ENCODE assay signal across 13 cellular contexts in the genomic region with DNA sequence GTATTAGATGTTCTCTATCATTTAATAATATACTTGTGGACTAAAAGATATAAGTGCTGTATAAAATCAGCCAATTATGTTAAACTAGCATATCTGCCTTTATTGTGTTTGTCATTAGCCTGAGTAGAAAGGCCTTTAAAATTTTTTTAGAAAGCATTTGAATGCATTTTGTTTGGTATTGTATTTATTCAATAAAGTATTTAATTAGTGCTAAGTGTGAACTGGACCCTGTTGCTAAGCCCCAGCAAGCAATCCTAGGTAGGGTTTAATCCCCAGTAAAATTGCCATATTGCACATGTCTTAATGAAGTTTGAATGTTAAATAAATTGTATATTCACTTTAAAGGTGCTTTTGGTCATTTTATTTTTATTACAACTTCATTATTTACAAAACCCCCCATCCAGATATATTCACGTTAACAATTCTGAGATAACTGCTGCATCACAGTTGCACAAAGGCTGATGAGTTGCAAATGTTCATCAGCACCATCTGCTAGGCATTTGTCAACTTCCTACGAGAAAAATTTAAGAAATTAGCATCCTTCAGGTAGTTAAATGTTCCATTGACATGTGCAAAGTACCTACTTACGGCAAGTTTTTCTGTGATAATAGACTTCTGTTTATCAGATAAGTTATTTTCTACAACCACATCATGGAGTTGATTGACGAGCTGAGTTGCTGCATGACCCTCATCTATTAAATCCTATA. TPM values are rescaled to one million over a fixed set of nuclear protein-coding genes. Genes with fewer than 3 reads are reported as not detected.
DNase-seq lines count a peak whose midpoint lies in the region; ATAC-seq and TF ChIP-seq lines count a peak whose summit lies in the region.
"Had no signal": no experiment of that assay in that cellular context is flagged by ENCODE, and none has a peak within 500 bp of the region (broad histone marks: within the 10 kb centered on the region; RNA-seq: fewer than 3 reads in every experiment).

No MANE protein-coding gene starts in this region.

- peaks cover 0 to 63% of the 10 kb centered on the region in 2 donors for H3K36me3 ChIP-seq in adrenal gland (replicated peaks in 1 of 2)

- peak in 1 of 2 donors; percentile 17 for TF ChIP-seq POLR2A in adrenal gland (IDR thresholded peaks at IDR 0.05)

- no peak overlapping the region for H3K27ac ChIP-seq in adrenal gland
- H3K27ac ChIP-seq: tibial nerve had no signal

- ATAC-seq in activated CD8-positive, alpha-beta T cell treated with anti-CD3 and anti-CD28 coated beads, Interleukin-2, amount 10 ng/mL, durations not matched to agents 7 days and 5 days = no peak
- ATAC-seq in natural killer cell treated with Interleukin-12 subunit alpha and Interleukin-12 subunit beta and Interleukin-15 and Interleukin-18, amount 100 ng/mL, for 72 hours = no peak
- ATAC-seq in HG02642 (IDR thresholded peaks at IDR 0.05; ENCODE audit: poor library complexity, unreplicated experiment) = no peak

- POLR2A ChIA-PET in activated CD8-positive, alpha-beta T cell treated with anti-CD3 and anti-CD28 coated beads, Interleukin-2, amount 10 ng/mL, durations not matched to agents 7 days and 5 days (lab: Charles Lee) = interaction anchor here (0.6 to 4.0 kb wide), 5 partner anchors 9 to 50 kb away, joined by 3 to 25 read pairs (median 5); no protein-coding TSS in a partner anchor

- no peaks in the 10 kb centered on the region for H3K9me3 ChIP-seq in adrenal gland (replicated peaks in 1 of 3)
- H3K9me3 ChIP-seq: tibial nerve had no signal

- 57 to 63% (median 60%) methylated on average over 4 of the region's 4 CpGs for WGBS in adrenal gland, 4 donors

- H3K4me1 ChIP-seq in adrenal gland (replicated peaks in 1 of 2) = peaks cover 15 to 43% of the 10 kb centered on the region in 2 donors

- H3K36me3 Mint-ChIP-seq in IgD-negative memory B cell (peaks cover 16% of the 10 kb centered on the region), endothelial cell (ENCODE audit: low read depth, unreplicated experiment) (peaks cover 57% of the 10 kb centered on the region)
- peaks cover 95% of the 10 kb centered on the region for H3K36me3 Mint-ChIP-seq in activated CD8-positive, alpha-beta T cell treated with anti-CD3 and anti-CD28 coated beads, Interleukin-2, amount 10 ng/mL, durations not matched to agents 7 days and 5 days (ENCODE audit: low read depth)
- peaks cover 63% of the 10 kb centered on the region for H3K36me3 Mint-ChIP-seq in natural killer cell treated with Interleukin-12 subunit alpha and Interleukin-12 subunit beta and Interleukin-15 and Interleukin-18, amount 100 ng/mL, for 72 hours

- peak; percentile 51 for DNase-seq in activated CD8-positive, alpha-beta memory T cell treated with anti-CD3 and anti-CD28 coated beads for 24 hours
- DNase-seq in activated CD8-positive, alpha-beta memory T cell treated with anti-CD3 and anti-CD28 coated beads, Interleukin-2, amount 50 U/mL, for 4 hours = no peak
- DNase-seq in activated CD8-positive, alpha-beta T cell treated with anti-CD3 and anti-CD28 coated beads, Interleukin-2, amount 10 ng/mL, durations not matched to agents 7 days and 5 days = no peak
- no peak for DNase-seq in natural killer cell treated with Interleukin-12 subunit alpha and Interleukin-12 subunit beta and Interleukin-15 and Interleukin-18, amount 100 ng/mL, for 72 hours (ENCODE audit: low spot score)
- DNase-seq in adrenal gland = no peak
- no peak for DNase-seq in endothelial cell (ENCODE audit: low spot score)
- DNase-seq: retina had no signal

- H3K27ac Mint-ChIP-seq in IgD-negative memory B cell (peak overlapping the region; percentile 80 to 96 (median 94)), endothelial cell (ENCODE audit: unreplicated experiment) (no peak overlapping the region)
- peak overlapping the region; percentile 76 for H3K27ac Mint-ChIP-seq in activated CD8-positive, alpha-beta T cell treated with anti-CD3 and anti-CD28 coated beads, Interleukin-2, amount 10 ng/mL, durations not matched to agents 7 days and 5 days
- peak overlapping the region; percentile 98 for H3K27ac Mint-ChIP-seq in natural killer cell treated with Interleukin-12 subunit alpha and Interleukin-12 subunit beta and Interleukin-15 and Interleukin-18, amount 100 ng/mL, for 72 hours

- CTCF ChIA-PET in activated CD8-positive, alpha-beta T cell treated with anti-CD3 and anti-CD28 coated beads, Interleukin-2, amount 10 ng/mL, durations not matched to agents 7 days and 5 days (lab: Charles Lee) = interaction anchor here (1.0 to 1.5 kb wide), 2 partner anchors 10 to 32 kb away, joined by 3 to 4 read pairs; no protein-coding TSS in a partner anchor

- no peaks in the 10 kb centered on the region for H3K27me3 Mint-ChIP-seq in IgD-negative memory B cell
- H3K27me3 Mint-ChIP-seq in activated CD8-positive, alpha-beta T cell treated with anti-CD3 and anti-CD28 coated beads, Interleukin-2, amount 10 ng/mL, durations not matched to agents 7 days and 5 days (ENCODE audit: low read depth) = no peaks in the 10 kb centered on the region
- H3K27me3 Mint-ChIP-seq in natural killer cell treated with Interleukin-12 subunit alpha and Interleukin-12 subunit beta and Interleukin-15 and Interleukin-18, amount 100 ng/mL, for 72 hours = no peaks in the 10 kb centered on the region
- peaks cover 1% of the 10 kb centered on the region for H3K27me3 Mint-ChIP-seq in endothelial cell (ENCODE audit: unreplicated experiment)

- H3K9me3 Mint-ChIP-seq in IgD-negative memory B cell = no peaks in the 10 kb centered on the region
- H3K9me3 Mint-ChIP-seq in activated CD8-positive, alpha-beta T cell treated with anti-CD3 and anti-CD28 coated beads, Interleukin-2, amount 10 ng/mL, durations not matched to agents 7 days and 5 days (ENCODE audit: insufficient read depth) = no peaks in the 10 kb centered on the region
- H3K9me3 Mint-ChIP-seq in natural killer cell treated with Interleukin-12 subunit alpha and Interleukin-12 subunit beta and Interleukin-15 and Interleukin-18, amount 100 ng/mL, for 72 hours = no peaks in the 10 kb centered on the region
- no peaks in the 10 kb centered on the region for H3K9me3 Mint-ChIP-seq in endothelial cell (ENCODE audit: unreplicated experiment)
- H3K9me3 Mint-ChIP-seq: mesothelial cell of epicardium had no signal

- peaks cover 36 to 47% (median 44%) of the 10 kb centered on the region in 3 donors for H3K4me1 Mint-ChIP-seq in IgD-negative memory B cell
- peaks cover 41% of the 10 kb centered on the region for H3K4me1 Mint-ChIP-seq in activated CD8-positive, alpha-beta T cell treated with anti-CD3 and anti-CD28 coated beads, Interleukin-2, amount 10 ng/mL, durations not matched to agents 7 days and 5 days (ENCODE audit: low read depth)
- peaks cover 51 to 55% of the 10 kb centered on the region in 2 donors for H3K4me1 Mint-ChIP-seq in natural killer cell treated with Interleukin-12 subunit alpha and Interleukin-12 subunit beta and Interleukin-15 and Interleukin-18, amount 100 ng/mL, for 72 hours (ENCODE audit: low read depth in 2 of 2)
- H3K4me1 Mint-ChIP-seq in endothelial cell (ENCODE audit: unreplicated experiment) = peaks cover 29% of the 10 kb centered on the region

- intact Hi-C loops in adrenal gland (cut with DNase I) = no loop called here

- H3K4me3 ChIP-seq in adrenal gland = no peak overlapping the region
- H3K4me3 ChIP-seq: tibial nerve had no signal

- no peak for TF ChIP-seq CTCF in adrenal gland (IDR thresholded peaks at IDR 0.05)
- no peak for TF ChIP-seq CTCF in endothelial cell (IDR thresholded peaks at IDR 0.05; ENCODE audit: unreplicated experiment)

- no peaks in the 10 kb centered on the region for H3K27me3 ChIP-seq in adrenal gland
- H3K27me3 ChIP-seq: tibial nerve had no signal

- H3K4me3 Mint-ChIP-seq in IgD-negative memory B cell (peak overlapping the region in 1 of 4 donors; percentile 96), endothelial cell (ENCODE audit: unreplicated experiment) (no peak overlapping the region)
- H3K4me3 Mint-ChIP-seq in activated CD8-positive, alpha-beta T cell treated with anti-CD3 and anti-CD28 coated beads, Interleukin-2, amount 10 ng/mL, durations not matched to agents 7 days and 5 days = no peak overlapping the region
- peak overlapping the region; percentile 98 for H3K4me3 Mint-ChIP-seq in natural killer cell treated with Interleukin-12 subunit alpha and Interleukin-12 subunit beta and Interleukin-15 and Interleukin-18, amount 100 ng/mL, for 72 hours
- H3K4me3 Mint-ChIP-seq: mesothelial cell of epicardium had no signal

RNA-seq across cellular contexts. Expression of a gene that starts 6.3 kb away (rescaled TPM):
- polyA plus RNA-seq in IgD-negative memory B cell (220 TPM), adrenal gland (100 to 1,000 TPM; 506 to 547 (median 520) TPM)
- total RNA-seq in activated CD8-positive, alpha-beta T cell treated with anti-CD3 and anti-CD28 coated beads, Interleukin-2, amount 10 ng/mL, durations not matched to agents 7 days and 5 days = 100 to 1,000 TPM; 365 to 383 TPM
- total RNA-seq in natural killer cell treated with Interleukin-12 subunit alpha and Interleukin-12 subunit beta and Interleukin-15 and Interleukin-18, amount 100 ng/mL, for 72 hours = 100 to 1,000 TPM; 399 to 539 TPM
- total RNA-seq in adrenal gland (100 to 1,000 TPM; 221 to 774 (median 444) TPM), endothelial cell (ENCODE audit: unreplicated experiment) (260 TPM)

RNA-seq across cellular contexts. Expression of a gene that starts 16.6 kb away (rescaled TPM):
- 25.0 TPM for polyA plus RNA-seq in IgD-negative memory B cell
- 100 to 1,000 TPM in 1 of 2 experiments, 10 to 100 TPM in 1; 98.9 to 106 TPM for total RNA-seq in activated CD8-positive, alpha-beta T cell treated with anti-CD3 and anti-CD28 coated beads, Interleukin-2, amount 10 ng/mL, durations not matched to agents 7 days and 5 days
- total RNA-seq in natural killer cell treated with Interleukin-12 subunit alpha and Interleukin-12 subunit beta and Interleukin-15 and Interleukin-18, amount 100 ng/mL, for 72 hours = 100 to 1,000 TPM in 1 of 2 donors, 10 to 100 TPM in 1; 63.1 to 114 TPM
- 10 to 100 TPM in 2 of 8 donors, 1 to 10 TPM in 6; 5.3 to 12.1 (median 8.6) TPM for total RNA-seq in adrenal gland
- polyA plus RNA-seq in adrenal gland = 10 to 100 TPM in 2 of 3 donors, 1 to 10 TPM in 1; 9.0 to 13.1 (median 12.1) TPM
- 30.2 TPM for total RNA-seq in endothelial cell (ENCODE audit: unreplicated experiment)

RNA-seq across cellular contexts. Expression of a gene that starts 52.8 kb away (rescaled TPM):
- polyA plus RNA-seq in IgD-negative memory B cell = not detected
- total RNA-seq in activated CD8-positive, alpha-beta T cell treated with anti-CD3 and anti-CD28 coated beads, Interleukin-2, amount 10 ng/mL, durations not matched to agents 7 days and 5 days = not detected
- total RNA-seq in natural killer cell treated with Interleukin-12 subunit alpha and Interleukin-12 subunit beta and Interleukin-15 and Interleukin-18, amount 100 ng/mL, for 72 hours = not detected
- total RNA-seq in adrenal gland = 10 to 100 TPM in 1 of 8 donors, 1 to 10 TPM in 5, under 1 TPM in 2; 0.18 to 10.4 (median 2.5) TPM
- polyA plus RNA-seq in adrenal gland = 10 to 100 TPM in 1 of 3 donors, under 1 TPM in 2; 0.71 to 18.0 (median 0.97) TPM
- not detected for total RNA-seq in endothelial cell (ENCODE audit: unreplicated experiment)
- total RNA-seq: HT1080, mesothelial cell of epicardium had no signal
- polyA plus RNA-seq: BJ had no signal
